Comparison of ENCODE assay signal across 8 cellular contexts in genomic region chr16:87909203-87909935, GRCh38. TPM values are rescaled to one million over a fixed set of nuclear protein-coding genes. Genes with fewer than 3 reads are reported as not detected.
DNase-seq lines count a peak whose midpoint lies in the region; TF ChIP-seq lines count a peak whose summit lies in the region.
"Not testable (repeated sequence)": the region's sequence is repeated elsewhere in the genome, so short reads cannot be mapped to it uniquely, and the experiment has no call there.

No MANE protein-coding gene starts in this region.

- H3K9me3 ChIP-seq in neural progenitor cell (ENCODE audit: low read depth); stomach: not testable (repeated sequence)

- TF ChIP-seq EP300 in stomach (IDR thresholded peaks at IDR 0.05), result not testable (repeated sequence)

- not testable (repeated sequence) for H3K4me1 ChIP-seq in neural progenitor cell
- peaks cover 0 to 22% (median 6%) of the 10 kb centered on the region in 4 donors for H3K4me1 ChIP-seq in stomach

- not testable (repeated sequence) for H3K36me3 ChIP-seq in H7 (replicated peaks; ENCODE audit: control insufficient read depth, insufficient read depth, low read length); neural progenitor cell; stomach

- peaks cover 15% of the 10 kb centered on the region for H3K27me3 Mint-ChIP-seq in neural progenitor cell (ENCODE audit: insufficient read depth, low read depth)

- 34 to 40% (median 37%) methylated on average over 35 to 36 of the region's 36 CpGs for WGBS in stomach, 5 donors

- not testable (repeated sequence) for H3K9me3 Mint-ChIP-seq in neural progenitor cell

- not testable (repeated sequence) for H3F3A ChIP-seq in neural progenitor cell (ENCODE audit: low read depth)

- H3K79me2 ChIP-seq in neural progenitor cell (ENCODE audit: low read depth), result not testable (repeated sequence)

- H3K27ac ChIP-seq in neural progenitor cell, stomach: not testable (repeated sequence)

- not testable (repeated sequence) for TF ChIP-seq POLR2A in stomach (IDR thresholded peaks at IDR 0.05)

- not testable (repeated sequence) for H3K27me3 ChIP-seq in H7 (ENCODE audit: control insufficient read depth, insufficient read depth, low read length)
- H3K27me3 ChIP-seq in neural progenitor cell (peaks cover 16% of the 10 kb centered on the region), stomach (peaks cover 0 to 20% (median 0%) of the 10 kb centered on the region in 3 donors)

- H3K4me3 Mint-ChIP-seq in neural progenitor cell, result peak overlapping the region; percentile 59

- H3K36me3 Mint-ChIP-seq in neural progenitor cell, result not testable (repeated sequence)

- H3K4me1 Mint-ChIP-seq in neural progenitor cell, result not testable (repeated sequence)

- not testable (repeated sequence) for H3K9ac ChIP-seq in neural progenitor cell

- peak overlapping the region; percentile 57 for H3K4me2 ChIP-seq in neural progenitor cell

- peak; percentile 90 for TF ChIP-seq CTCF in neural progenitor cell (IDR thresholded peaks at IDR 0.05)
- peak in 5 of 7 experiments; percentile 58 to 91 (median 88) for TF ChIP-seq CTCF in stomach (IDR thresholded peaks at IDR 0.05)

- DNase-seq in ELF-1 (ENCODE audit: low read depth, low spot score) (peak; percentile 93), H7 (peak; percentile 94), M059J (ENCODE audit: low read depth) (peak; percentile 55), SK-MEL-5 (ENCODE audit: low read depth, low spot score) (peak; percentile 75), fibroblast of the conjunctiva (ENCODE audit: low read depth) (peak; percentile 16), neural progenitor cell (ENCODE audit: low spot score) (peak; percentile 85), stomach (peak; percentile 86)
- peak; percentile 93 for DNase-seq in activated effector memory CD4-positive, alpha-beta T cell treated with anti-CD3 and anti-CD28 coated beads, Interleukin-2, amount 50 U/mL, for 16 hours

- intact Hi-C loops in stomach (cut with DNase I; ENCODE audit: low total_unique reads), result not testable (repeated sequence)

- in situ Hi-C loops in SK-MEL-5 (cut with HindIII; ENCODE audit: low pct_unique_long_range_greater_than_20kb, low sequenced_read_pairs), result not testable (repeated sequence)

- H3K27ac Mint-ChIP-seq in neural progenitor cell, result peak overlapping the region; percentile 78

- not testable (repeated sequence) for H3K4me3 ChIP-seq in H7 (ENCODE audit: insufficient read depth, low read depth, low read length); neural progenitor cell; stomach

- not testable (repeated sequence) for H4K20me1 ChIP-seq in neural progenitor cell (ENCODE audit: low read depth)

- H2AFZ ChIP-seq in neural progenitor cell (replicated peaks), result peak overlapping the region; percentile 85

RNA-seq across cellular contexts. Expression of gene CA5A, which starts 27.0 kb away (rescaled TPM):
- total RNA-seq in H7 (2014; rRNA removed; shearing (Covaris generic)), result not detected in 2 replicates
- total RNA-seq in M059J (2014; rRNA removed; shearing (Covaris generic)), result not detected in 2 replicates
- not detected in 2 replicates for total RNA-seq in SK-MEL-5 (2014; rRNA removed; shearing (Covaris generic))
- polyA plus RNA-seq in SK-MEL-5 (2015; cell fraction: cytosol; rRNA removed), result not detected in 2 replicates
- not detected in 2 replicates for polyA plus RNA-seq in SK-MEL-5 (2015; cell fraction: nucleus; rRNA removed)
- not detected in 2 replicates for total RNA-seq in neural progenitor cell (ENCODE audit: low replicate concordance)
- total RNA-seq in stomach, result not detected
- not detected for polyA plus RNA-seq in stomach

RNA-seq across cellular contexts. Expression of gene SLC7A5, which starts 40.1 kb away (rescaled TPM):
- 91.6 and 188 TPM in 2 replicates for total RNA-seq in H7 (2014; rRNA removed; shearing (Covaris generic))
- total RNA-seq in M059J (2014; rRNA removed; shearing (Covaris generic)), result 22.1 and 41.7 TPM in 2 replicates
- 190 and 226 TPM in 2 replicates for total RNA-seq in SK-MEL-5 (2014; rRNA removed; shearing (Covaris generic))
- 762 and 970 TPM in 2 replicates for polyA plus RNA-seq in SK-MEL-5 (2015; cell fraction: cytosol; rRNA removed)
- polyA plus RNA-seq in SK-MEL-5 (2015; cell fraction: nucleus; rRNA removed), result 170 and 178 TPM in 2 replicates
- total RNA-seq in neural progenitor cell (ENCODE audit: low replicate concordance) (2.8 and 8.8 TPM in 2 replicates), stomach (10 to 100 TPM in 3 of 5 donors, 1 to 10 TPM in 2; 1.4 to 24.1 (median 11.0) TPM)
- polyA plus RNA-seq in stomach, result 10 to 100 TPM in 1 of 3 donors, 1 to 10 TPM in 2; 3.5 to 74.8 (median 9.0) TPM

RNA-seq across cellular contexts. Expression of gene BANP, which starts 41.9 kb away (rescaled TPM):
- total RNA-seq in H7 (2014; rRNA removed; shearing (Covaris generic)), result 37.3 and 39.3 TPM in 2 replicates
- 14.6 and 17.3 TPM in 2 replicates for total RNA-seq in M059J (2014; rRNA removed; shearing (Covaris generic))
- 13.6 and 14.6 TPM in 2 replicates for total RNA-seq in SK-MEL-5 (2014; rRNA removed; shearing (Covaris generic))
- polyA plus RNA-seq in SK-MEL-5 (2015; cell fraction: cytosol; rRNA removed), result 12.9 and 17.1 TPM in 2 replicates
- polyA plus RNA-seq in SK-MEL-5 (2015; cell fraction: nucleus; rRNA removed), result 48.6 and 60.2 TPM in 2 replicates
- total RNA-seq in neural progenitor cell (ENCODE audit: low replicate concordance) (29.0 and 30.4 TPM in 2 replicates), stomach (100 to 1,000 TPM in 1 of 5 donors, 10 to 100 TPM in 4; 17.4 to 144 (median 71.2) TPM)
- polyA plus RNA-seq in stomach, result 10 to 100 TPM in 1 of 3 donors, 1 to 10 TPM in 2; 6.0 to 10.3 (median 7.5) TPM

Comparison
In these comparisons a context has a peak if more than half of its experiments do, and no peak if none do; other contexts are left out.
1. DNase-seq: peak in every context shown above with its lines; median percentile 94 in H7; 93 in ELF-1; 93 in activated effector memory CD4-positive, alpha-beta T cell treated with anti-CD3 and anti-CD28 coated beads, Interleukin-2, amount 50 U/mL, for 16 hours; 86 in stomach; 85 in neural progenitor cell; 75 in SK-MEL-5; 55 in M059J; 16 in fibroblast of the conjunctiva.